In the genomic region with DNA sequence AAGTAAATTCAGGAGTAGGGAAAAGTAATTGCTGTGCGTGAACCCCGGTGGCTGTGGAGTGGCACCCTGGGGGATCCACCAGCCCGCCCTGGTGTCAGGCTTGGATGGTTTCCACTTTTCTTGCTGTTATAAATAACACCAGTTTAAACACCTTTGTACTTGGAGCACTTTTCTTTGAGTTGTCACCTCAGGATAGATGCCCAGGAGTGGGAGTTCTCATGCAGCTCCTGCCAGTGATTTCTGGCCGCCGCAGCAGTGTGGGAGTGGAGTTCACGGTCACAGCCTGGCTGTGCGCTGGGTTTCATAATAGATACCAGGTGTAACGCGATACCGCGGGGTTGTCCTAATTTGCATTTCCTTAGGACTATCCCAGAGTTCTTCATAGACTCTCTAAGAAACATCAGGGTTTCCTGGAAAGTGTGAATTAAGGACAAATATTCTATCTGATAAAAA, we compare ENCODE assay signal across 13 cellular contexts. TPM values are rescaled to one million over a fixed set of nuclear protein-coding genes. Genes with fewer than 3 reads are reported as not detected.
DNase-seq lines count a peak whose midpoint lies in the region; ATAC-seq and TF ChIP-seq lines count a peak whose summit lies in the region.
"Had no signal": no experiment of that assay in that cellular context is flagged by ENCODE, and none has a peak within 500 bp of the region (broad histone marks: within the 10 kb centered on the region; RNA-seq: fewer than 3 reads in every experiment).

No MANE protein-coding gene starts in this region.

- H3K9me2 ChIP-seq in hepatocyte (replicated peaks; ENCODE audit: insufficient read depth): no peaks in the 10 kb centered on the region

- no peaks in the 10 kb centered on the region for H3K36me3 ChIP-seq in left ventricle myocardium inferior
- no peaks in the 10 kb centered on the region for H3K36me3 ChIP-seq in body of pancreas (replicated peaks in 1 of 2; ENCODE audit: insufficient read depth in 1 of 2, low read depth in 2 of 2)
- H3K36me3 ChIP-seq in hepatocyte (replicated peaks; ENCODE audit: insufficient read depth, low read depth): no peaks in the 10 kb centered on the region
- H3K36me3 ChIP-seq: transverse colon had no signal

- TF ChIP-seq POLR2A in body of pancreas (IDR thresholded peaks at IDR 0.05): no peak

- 21 to 52% methylated on average over 10 to 11 of the region's 11 CpGs for WGBS in body of pancreas, 2 donors
- WGBS in hepatocyte (ENCODE audit: low lambda C conversion rate, missing lambda C conversion rate): 61% methylated on average over 11 of the region's 11 CpGs

- DNase-seq in left cardiac atrium: peak; percentile 42
- no peak for DNase-seq in left ventricle myocardium inferior
- DNase-seq in body of pancreas: peak; percentile 63 to 73 (median 68)
- peak; percentile 36 for DNase-seq in kidney tubule cell (ENCODE audit: low spot score)
- no peak for DNase-seq in NCI-H345 treated with DMSO at 0.1 percent for 48 hours (lab: John Stamatoyannopoulos, UW; ENCODE audit: unreplicated experiment)
- DNase-seq in hepatocyte (ENCODE audit: low spot score): no peak
- no peak for DNase-seq in Ammon's horn (ENCODE audit: low spot score)
- DNase-seq: activated CD4-positive, alpha-beta T cell treated with anti-CD3 and anti-CD28 coated beads, Interleukin-2, amount 50 U/mL, for 4 hours; hippocampal formation; NCI-H1048; transverse colon had no signal

- H3K9me3 ChIP-seq in left ventricle myocardium inferior (replicated peaks) (no peaks in the 10 kb centered on the region), body of pancreas (no peaks in the 10 kb centered on the region), hepatocyte (ENCODE audit: low read depth) (no peaks in the 10 kb centered on the region)
- H3K9me3 ChIP-seq: transverse colon had no signal

- TF ChIP-seq CTCF in left ventricle myocardium inferior (IDR thresholded peaks at IDR 0.05; ENCODE audit: borderline replicate concordance): no peak
- TF ChIP-seq CTCF in body of pancreas (IDR thresholded peaks at IDR 0.05): no peak
- no peak for TF ChIP-seq CTCF in hepatocyte (IDR thresholded peaks at IDR 0.05; ENCODE audit: poor library complexity)

- H3K27me3 ChIP-seq in left ventricle myocardium inferior (ENCODE audit: low read depth) (peaks cover 14% of the 10 kb centered on the region), body of pancreas (no peaks in the 10 kb centered on the region), hepatocyte (no peaks in the 10 kb centered on the region)
- H3K27me3 ChIP-seq: transverse colon had no signal

- H3K79me2 ChIP-seq in hepatocyte: no peaks in the 10 kb centered on the region

- ATAC-seq in left cardiac atrium (peak; percentile 71 to 74), body of pancreas (peak; percentile 75), HG03469 (IDR thresholded peaks at IDR 0.05; ENCODE audit: unreplicated experiment) (no peak)
- ATAC-seq: activated T-helper 17 cell treated with anti-CD3 and anti-CD28 coated beads, Interleukin-2, amount 50 U/mL, for 72 hours had no signal

- H3K27ac ChIP-seq in left ventricle myocardium inferior (replicated peaks) (no peak overlapping the region), body of pancreas (no peak overlapping the region), hepatocyte (no peak overlapping the region)
- H3K27ac ChIP-seq: transverse colon had no signal

- intact Hi-C loops in left cardiac atrium (cut with DNase I): no loop called here
- intact Hi-C loops in left ventricle myocardium inferior (cut with micrococcal nuclease): no loop called here
- intact Hi-C loops in body of pancreas (cut with DNase I): no loop called here

- no peak overlapping the region for H3K4me2 ChIP-seq in hepatocyte

- H3K4me3 ChIP-seq in left ventricle myocardium inferior: no peak overlapping the region
- H3K4me3 ChIP-seq in body of pancreas: no peak overlapping the region
- no peak overlapping the region for H3K4me3 ChIP-seq in hepatocyte
- H3K4me3 ChIP-seq: transverse colon had no signal

- H3K4me1 ChIP-seq in left ventricle myocardium inferior (peaks cover 9% of the 10 kb centered on the region), body of pancreas (no peaks in the 10 kb centered on the region), hepatocyte (ENCODE audit: insufficient read depth) (no peaks in the 10 kb centered on the region)

- no peaks in the 10 kb centered on the region for H4K20me1 ChIP-seq in hepatocyte (ENCODE audit: insufficient read depth, poor library complexity, severe bottlenecking)

- H2AFZ ChIP-seq in hepatocyte: no peak overlapping the region

RNA-seq across cellular contexts. Expression of gene TMEM200B, which starts 12.8 kb away (rescaled TPM):
- total RNA-seq in left cardiac atrium (1 to 10 TPM; 4.0 to 4.7 TPM), left ventricle myocardium inferior (1.6 TPM), body of pancreas (1 to 10 TPM in 1 of 2 donors, not detected in 1; 2.6 TPM), hepatocyte (8.2 and 10.7 TPM in 2 replicates)
- polyA plus RNA-seq in hepatocyte: 8.3 and 11.0 TPM in 2 replicates

RNA-seq across cellular contexts. Expression of gene SRSF4, which starts 45.2 kb away (rescaled TPM):
- total RNA-seq in left cardiac atrium (10 to 100 TPM; 50.1 to 63.9 TPM), left ventricle myocardium inferior (51.1 TPM), body of pancreas (10 to 100 TPM; 50.3 to 58.3 TPM), hepatocyte (42.2 and 53.2 TPM in 2 replicates)
- polyA plus RNA-seq in hepatocyte: 71.4 and 84.7 TPM in 2 replicates

Comparison
In these comparisons a context has a peak if more than half of its experiments do, and no peak if none do; other contexts are left out.
1. DNase-seq: peak in left cardiac atrium (single experiment), body of pancreas (4 of 4) and kidney tubule cell (single experiment); none in left ventricle myocardium inferior (single experiment), NCI-H345 treated with DMSO at 0.1 percent for 48 hours (single experiment), hepatocyte (single experiment) and Ammon's horn (single experiment).